Comparison of ENCODE assay signal across 1 cellular context in genomic region chr10:91798736-91799579, GRCh38.
TF ChIP-seq lines count a peak whose summit lies in the region.

No MANE protein-coding gene starts in this region.

TF ChIP-seq in K562, 482 proteins besides CTCF, POLR2A, EP300 and RAD21 (continued from another document):
- TF ChIP-seq, protein P1, sequence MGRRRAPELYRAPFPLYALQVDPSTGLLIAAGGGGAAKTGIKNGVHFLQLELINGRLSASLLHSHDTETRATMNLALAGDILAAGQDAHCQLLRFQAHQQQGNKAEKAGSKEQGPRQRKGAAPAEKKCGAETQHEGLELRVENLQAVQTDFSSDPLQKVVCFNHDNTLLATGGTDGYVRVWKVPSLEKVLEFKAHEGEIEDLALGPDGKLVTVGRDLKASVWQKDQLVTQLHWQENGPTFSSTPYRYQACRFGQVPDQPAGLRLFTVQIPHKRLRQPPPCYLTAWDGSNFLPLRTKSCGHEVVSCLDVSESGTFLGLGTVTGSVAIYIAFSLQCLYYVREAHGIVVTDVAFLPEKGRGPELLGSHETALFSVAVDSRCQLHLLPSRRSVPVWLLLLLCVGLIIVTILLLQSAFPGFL (CRISPR knock-in tag; IDR thresholded peaks at IDR 0.05) = no peak
- TF ChIP-seq ZNF232 (CRISPR knock-in tag; IDR thresholded peaks at IDR 0.05) = no peak
- TF ChIP-seq SIN3B (IDR thresholded peaks at IDR 0.05; ENCODE audit: low read depth) = 0 out of 2 replicates have a peak, but pooled peaks have one; percentile 4
- TF ChIP-seq FOS (IDR thresholded peaks at IDR 0.05; ENCODE audit: extremely low read depth, insufficient read length) = no peak
- TF ChIP-seq, protein P2, sequence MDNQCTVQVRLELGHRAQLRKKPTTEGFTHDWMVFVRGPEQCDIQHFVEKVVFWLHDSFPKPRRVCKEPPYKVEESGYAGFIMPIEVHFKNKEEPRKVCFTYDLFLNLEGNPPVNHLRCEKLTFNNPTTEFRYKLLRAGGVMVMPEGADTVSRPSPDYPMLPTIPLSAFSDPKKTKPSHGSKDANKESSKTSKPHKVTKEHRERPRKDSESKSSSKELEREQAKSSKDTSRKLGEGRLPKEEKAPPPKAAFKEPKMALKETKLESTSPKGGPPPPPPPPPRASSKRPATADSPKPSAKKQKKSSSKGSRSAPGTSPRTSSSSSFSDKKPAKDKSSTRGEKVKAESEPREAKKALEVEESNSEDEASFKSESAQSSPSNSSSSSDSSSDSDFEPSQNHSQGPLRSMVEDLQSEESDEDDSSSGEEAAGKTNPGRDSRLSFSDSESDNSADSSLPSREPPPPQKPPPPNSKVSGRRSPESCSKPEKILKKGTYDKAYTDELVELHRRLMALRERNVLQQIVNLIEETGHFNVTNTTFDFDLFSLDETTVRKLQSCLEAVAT (IDR thresholded peaks at IDR 0.05) = no peak
- TF ChIP-seq, protein P3, sequence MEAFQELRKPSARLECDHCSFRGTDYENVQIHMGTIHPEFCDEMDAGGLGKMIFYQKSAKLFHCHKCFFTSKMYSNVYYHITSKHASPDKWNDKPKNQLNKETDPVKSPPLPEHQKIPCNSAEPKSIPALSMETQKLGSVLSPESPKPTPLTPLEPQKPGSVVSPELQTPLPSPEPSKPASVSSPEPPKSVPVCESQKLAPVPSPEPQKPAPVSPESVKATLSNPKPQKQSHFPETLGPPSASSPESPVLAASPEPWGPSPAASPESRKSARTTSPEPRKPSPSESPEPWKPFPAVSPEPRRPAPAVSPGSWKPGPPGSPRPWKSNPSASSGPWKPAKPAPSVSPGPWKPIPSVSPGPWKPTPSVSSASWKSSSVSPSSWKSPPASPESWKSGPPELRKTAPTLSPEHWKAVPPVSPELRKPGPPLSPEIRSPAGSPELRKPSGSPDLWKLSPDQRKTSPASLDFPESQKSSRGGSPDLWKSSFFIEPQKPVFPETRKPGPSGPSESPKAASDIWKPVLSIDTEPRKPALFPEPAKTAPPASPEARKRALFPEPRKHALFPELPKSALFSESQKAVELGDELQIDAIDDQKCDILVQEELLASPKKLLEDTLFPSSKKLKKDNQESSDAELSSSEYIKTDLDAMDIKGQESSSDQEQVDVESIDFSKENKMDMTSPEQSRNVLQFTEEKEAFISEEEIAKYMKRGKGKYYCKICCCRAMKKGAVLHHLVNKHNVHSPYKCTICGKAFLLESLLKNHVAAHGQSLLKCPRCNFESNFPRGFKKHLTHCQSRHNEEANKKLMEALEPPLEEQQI (IDR thresholded peaks at IDR 0.05) = no peak
- 0 out of 2 replicates have a peak, but pooled peaks have one; percentile 11 for TF ChIP-seq REST (CRISPR knock-in tag; IDR thresholded peaks at IDR 0.05; ENCODE audit: low read depth)
- no peak for TF ChIP-seq TOE1 (IDR thresholded peaks at IDR 0.05; ENCODE audit: borderline replicate concordance)
- TF ChIP-seq TOE1 (CRISPR knock-in tag; IDR thresholded peaks at IDR 0.05; ENCODE audit: borderline replicate concordance, low read depth) = no peak
- TF ChIP-seq ATF1 (CRISPR knock-in tag; IDR thresholded peaks at IDR 0.05) = no peak
- no peak for TF ChIP-seq ATF1 (tag; IDR thresholded peaks at IDR 0.05)
- no peak for TF ChIP-seq RBM15 (IDR thresholded peaks at IDR 0.05; ENCODE audit: insufficient read depth, low read length)
- no peak for TF ChIP-seq NR2C1 (IDR thresholded peaks at IDR 0.05)
- no peak for TF ChIP-seq NR2C1 (tag; IDR thresholded peaks at IDR 0.05)
- TF ChIP-seq ZNF239 (CRISPR knock-in tag; IDR thresholded peaks at IDR 0.05) = no peak
- no peak for TF ChIP-seq ZNF764 (CRISPR knock-in tag; IDR thresholded peaks at IDR 0.05; ENCODE audit: low read depth)
- TF ChIP-seq, protein P4, sequence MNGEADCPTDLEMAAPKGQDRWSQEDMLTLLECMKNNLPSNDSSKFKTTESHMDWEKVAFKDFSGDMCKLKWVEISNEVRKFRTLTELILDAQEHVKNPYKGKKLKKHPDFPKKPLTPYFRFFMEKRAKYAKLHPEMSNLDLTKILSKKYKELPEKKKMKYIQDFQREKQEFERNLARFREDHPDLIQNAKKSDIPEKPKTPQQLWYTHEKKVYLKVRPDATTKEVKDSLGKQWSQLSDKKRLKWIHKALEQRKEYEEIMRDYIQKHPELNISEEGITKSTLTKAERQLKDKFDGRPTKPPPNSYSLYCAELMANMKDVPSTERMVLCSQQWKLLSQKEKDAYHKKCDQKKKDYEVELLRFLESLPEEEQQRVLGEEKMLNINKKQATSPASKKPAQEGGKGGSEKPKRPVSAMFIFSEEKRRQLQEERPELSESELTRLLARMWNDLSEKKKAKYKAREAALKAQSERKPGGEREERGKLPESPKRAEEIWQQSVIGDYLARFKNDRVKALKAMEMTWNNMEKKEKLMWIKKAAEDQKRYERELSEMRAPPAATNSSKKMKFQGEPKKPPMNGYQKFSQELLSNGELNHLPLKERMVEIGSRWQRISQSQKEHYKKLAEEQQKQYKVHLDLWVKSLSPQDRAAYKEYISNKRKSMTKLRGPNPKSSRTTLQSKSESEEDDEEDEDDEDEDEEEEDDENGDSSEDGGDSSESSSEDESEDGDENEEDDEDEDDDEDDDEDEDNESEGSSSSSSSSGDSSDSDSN (IDR thresholded peaks at IDR 0.05; ENCODE audit: borderline replicate concordance in 1 of 2, low read depth in 2 of 2, low read length in 2 of 2) = 0 out of 4 replicates have a peak, but pooled peaks of 1 of the 2 experiments have one; percentile 24
- no peak; the same call in 1 of the 2 replicates for TF ChIP-seq ELF1 (tag; IDR thresholded peaks at IDR 0.05)
- TF ChIP-seq SMAD4 (CRISPR knock-in tag; conservative IDR thresholded peaks at IDR 0.05) = no peak
- 0 out of 2 replicates have a peak, but pooled peaks have one; percentile 16 for TF ChIP-seq MXI1 (IDR thresholded peaks at IDR 0.05; ENCODE audit: low read depth, low read length)
- peak; percentile 73 for TF ChIP-seq RBBP5 (IDR thresholded peaks at IDR 0.05; ENCODE audit: borderline replicate concordance, insufficient read depth, low read length, poor library complexity, severe bottlenecking)
- TF ChIP-seq, protein P5, sequence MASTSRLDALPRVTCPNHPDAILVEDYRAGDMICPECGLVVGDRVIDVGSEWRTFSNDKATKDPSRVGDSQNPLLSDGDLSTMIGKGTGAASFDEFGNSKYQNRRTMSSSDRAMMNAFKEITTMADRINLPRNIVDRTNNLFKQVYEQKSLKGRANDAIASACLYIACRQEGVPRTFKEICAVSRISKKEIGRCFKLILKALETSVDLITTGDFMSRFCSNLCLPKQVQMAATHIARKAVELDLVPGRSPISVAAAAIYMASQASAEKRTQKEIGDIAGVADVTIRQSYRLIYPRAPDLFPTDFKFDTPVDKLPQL (IDR thresholded peaks at IDR 0.05; ENCODE audit: extremely low read depth, insufficient read length) = no peak
- 0 out of 2 replicates have a peak, but pooled peaks have one; percentile 28 for TF ChIP-seq ZEB2 (IDR thresholded peaks at IDR 0.05)
- peak; percentile 56 for TF ChIP-seq ZFX (CRISPR knock-in tag; IDR thresholded peaks at IDR 0.05)
- TF ChIP-seq NFATC3 (IDR thresholded peaks at IDR 0.05) = no peak
- TF ChIP-seq PHF20 (IDR thresholded peaks at IDR 0.05; ENCODE audit: partially characterized antibody) = no peak
- TF ChIP-seq ZNF23 (CRISPR knock-in tag; IDR thresholded peaks at IDR 0.05) = no peak
- TF ChIP-seq ETV1 (tag; conservative IDR thresholded peaks at IDR 0.05; ENCODE audit: low read depth) = peak; percentile 21; the same call in 1 of the 2 replicates
- TF ChIP-seq GABPB1 (CRISPR knock-in tag; IDR thresholded peaks at IDR 0.05) = peak; percentile 50; the same call in 1 of the 2 replicates
- TF ChIP-seq TAF1 (IDR thresholded peaks at IDR 0.05; ENCODE audit: control insufficient read depth, extremely low read depth, insufficient read depth, low read length, severe bottlenecking) = no peak
- TF ChIP-seq KAT7 (CRISPR knock-in tag; IDR thresholded peaks at IDR 0.05; ENCODE audit: borderline replicate concordance) = peak; percentile 80; the same call in 1 of the 2 replicates
- no peak for TF ChIP-seq ZNF354B (CRISPR knock-in tag; IDR thresholded peaks at IDR 0.05)
- no peak for TF ChIP-seq CTCFL (IDR thresholded peaks at IDR 0.05; ENCODE audit: borderline replicate concordance, insufficient read depth, low read depth, low read length, poor library complexity, severe bottlenecking)
- no peak for TF ChIP-seq ZNF584 (CRISPR knock-in tag; IDR thresholded peaks at IDR 0.05; ENCODE audit: low read depth)
- no peak for TF ChIP-seq NCOA1 (IDR thresholded peaks at IDR 0.05; ENCODE audit: low read depth)
- no peak for TF ChIP-seq PHF8 (IDR thresholded peaks at IDR 0.05; ENCODE audit: borderline replicate concordance, low read length)
- TF ChIP-seq, protein P6, sequence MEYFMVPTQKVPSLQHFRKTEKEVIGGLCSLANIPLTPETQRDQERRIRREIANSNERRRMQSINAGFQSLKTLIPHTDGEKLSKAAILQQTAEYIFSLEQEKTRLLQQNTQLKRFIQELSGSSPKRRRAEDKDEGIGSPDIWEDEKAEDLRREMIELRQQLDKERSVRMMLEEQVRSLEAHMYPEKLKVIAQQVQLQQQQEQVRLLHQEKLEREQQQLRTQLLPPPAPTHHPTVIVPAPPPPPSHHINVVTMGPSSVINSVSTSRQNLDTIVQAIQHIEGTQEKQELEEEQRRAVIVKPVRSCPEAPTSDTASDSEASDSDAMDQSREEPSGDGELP (CRISPR knock-in tag; IDR thresholded peaks at IDR 0.05; ENCODE audit: borderline replicate concordance) = no peak
- TF ChIP-seq MAFF (IDR thresholded peaks at IDR 0.05; ENCODE audit: low read length) = no peak
- no peak for TF ChIP-seq ZNF717 (CRISPR knock-in tag; IDR thresholded peaks at IDR 0.05)
- TF ChIP-seq, protein P7, sequence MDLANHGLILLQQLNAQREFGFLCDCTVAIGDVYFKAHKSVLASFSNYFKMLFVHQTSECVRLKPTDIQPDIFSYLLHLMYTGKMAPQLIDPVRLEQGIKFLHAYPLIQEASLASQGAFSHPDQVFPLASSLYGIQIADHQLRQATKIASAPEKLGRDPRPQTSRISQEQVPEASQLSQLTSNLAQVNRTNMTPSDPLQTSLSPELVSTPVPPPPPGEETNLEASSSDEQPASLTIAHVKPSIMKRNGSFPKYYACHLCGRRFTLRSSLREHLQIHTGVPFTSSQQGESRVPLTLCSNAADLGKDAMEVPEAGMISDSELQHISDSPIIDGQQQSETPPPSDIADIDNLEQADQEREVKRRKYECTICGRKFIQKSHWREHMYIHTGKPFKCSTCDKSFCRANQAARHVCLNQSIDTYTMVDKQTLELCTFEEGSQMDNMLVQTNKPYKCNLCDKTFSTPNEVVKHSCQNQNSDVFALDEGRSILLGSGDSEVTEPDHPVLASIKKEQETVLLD (IDR thresholded peaks at IDR 0.05) = no peak
- TF ChIP-seq BRD9 (IDR thresholded peaks at IDR 0.05; ENCODE audit: low read depth, partially characterized antibody) = no peak
- no peak for TF ChIP-seq HNRNPLL (IDR thresholded peaks at IDR 0.05; ENCODE audit: low read depth, low read length, poor library complexity, severe bottlenecking)
- no peak for TF ChIP-seq ZKSCAN3 (CRISPR knock-in tag; IDR thresholded peaks at IDR 0.05)
- no peak for TF ChIP-seq ASH1L (IDR thresholded peaks at IDR 0.05; ENCODE audit: borderline replicate concordance, low read depth, partially characterized antibody)
- peak; percentile 80 for TF ChIP-seq SAP30 (IDR thresholded peaks at IDR 0.05; ENCODE audit: borderline replicate concordance, insufficient read depth, low read depth, low read length, poor library complexity, severe bottlenecking)
- no peak for TF ChIP-seq WHSC1 (IDR thresholded peaks at IDR 0.05; ENCODE audit: low read length)
- TF ChIP-seq ZNF766 (CRISPR knock-in tag; conservative IDR thresholded peaks at IDR 0.05) = 0 out of 2 replicates have a peak, but pooled peaks have one; percentile 7
- no peak for TF ChIP-seq RFX1 (IDR thresholded peaks at IDR 0.05)
- no peak for TF ChIP-seq ZNF175 (CRISPR knock-in tag; IDR thresholded peaks at IDR 0.05; ENCODE audit: low read depth)
- no peak for TF ChIP-seq CHCHD3 (CRISPR knock-in tag; IDR thresholded peaks at IDR 0.05)
- no peak for TF ChIP-seq IRF2 (CRISPR knock-in tag; IDR thresholded peaks at IDR 0.05)
- no peak for TF ChIP-seq TARDBP (IDR thresholded peaks at IDR 0.05)
- no peak for TF ChIP-seq ZNF253 (CRISPR knock-in tag; conservative IDR thresholded peaks at IDR 0.05)
- no peak for TF ChIP-seq BDP1 (IDR thresholded peaks at IDR 0.05; ENCODE audit: insufficient read depth, insufficient read length)
- TF ChIP-seq RBFOX2 (IDR thresholded peaks at IDR 0.05; ENCODE audit: low read depth, low read length) = peak; percentile 11; the same call in 1 of the 2 replicates
- no peak for TF ChIP-seq ETS2 (tag; IDR thresholded peaks at IDR 0.05; ENCODE audit: borderline replicate concordance, poor library complexity, severe bottlenecking)
